In genomic region chr2:189574793-189575475, GRCh38 we compare ENCODE assay signal across 15 cellular contexts. TPM values are rescaled to one million over a fixed set of nuclear protein-coding genes. Genes with fewer than 3 reads are reported as not detected.
DNase-seq lines count a peak whose midpoint lies in the region; ATAC-seq, FAIRE-seq and TF ChIP-seq lines count a peak whose summit lies in the region.
"Had no signal": no experiment of that assay in that cellular context is flagged by ENCODE, and none has a peak within 500 bp of the region (broad histone marks: within the 10 kb centered on the region; RNA-seq: fewer than 3 reads in every experiment).

No MANE protein-coding gene starts in this region.

- no peaks in the 10 kb centered on the region for H3K9me3 Mint-ChIP-seq in astrocyte (ENCODE audit: unreplicated experiment)
- no peaks in the 10 kb centered on the region for H3K9me3 Mint-ChIP-seq in activated T-cell treated with anti-CD3 and anti-CD28 coated beads, Interleukin-2, amount 50 U/mL, for 72 hours
- no peaks in the 10 kb centered on the region for H3K9me3 Mint-ChIP-seq in stimulated activated naive CD8-positive, alpha-beta T cell treated with anti-CD3 and anti-CD28 coated beads, Interleukin-15, amount 100 ng/mL, for 72 hours
- H3K9me3 Mint-ChIP-seq: CD8-positive, alpha-beta memory T cell; central memory CD8-positive, alpha-beta T cell; immature natural killer cell; stimulated activated effector memory CD8-positive, alpha-beta T cell treated with anti-CD3 and anti-CD28 coated beads, Interleukin-12 subunit alpha, Interleukin-12 subunit beta, amount 100 ng/mL, for 72 hours had no signal

- H2AFZ ChIP-seq in DND-41 (ENCODE audit: low read depth, low read length) (no peak overlapping the region), astrocyte (ENCODE audit: low read depth, low read length) (no peak overlapping the region)

- no peak for DNase-seq in DND-41
- DNase-seq in astrocyte (ENCODE audit: low read depth) = no peak
- peak; percentile 44 for DNase-seq in left kidney (ENCODE audit: low read depth, low spot score)
- DNase-seq in gastrocnemius medialis = no peak
- no peak for DNase-seq in NCI-H187 treated with DMSO at 0.1 percent for 48 hours (lab: John Stamatoyannopoulos, UW)
- DNase-seq in activated T-cell treated with anti-CD3 and anti-CD28 coated beads, Interleukin-2, amount 50 U/mL, for 72 hours = no peak
- no peak for DNase-seq in stimulated activated CD8-positive, alpha-beta memory T cell treated with anti-CD3 and anti-CD28 coated beads, Interleukin-4, amount 100 ng/mL, for 48 hours
- no peak for DNase-seq in stimulated activated naive CD8-positive, alpha-beta T cell treated with anti-CD3 and anti-CD28 coated beads, Interleukin-15, amount 100 ng/mL, for 72 hours
- DNase-seq: activated effector memory CD4-positive, alpha-beta T cell treated with Interleukin-2 at 50 U/mL for 16 hours; CD8-positive, alpha-beta memory T cell; immature natural killer cell; stimulated activated CD4-positive, alpha-beta T cell treated with anti-CD3 and anti-CD28 coated beads, Interleukin-1b, Interleukin-23, amount 100 ng/mL, for 48 hours had no signal

- peak overlapping the region; percentile 16 for H3K27ac Mint-ChIP-seq in astrocyte (ENCODE audit: unreplicated experiment)
- no peak overlapping the region for H3K27ac Mint-ChIP-seq in activated T-cell treated with anti-CD3 and anti-CD28 coated beads, Interleukin-2, amount 50 U/mL, for 72 hours
- no peak overlapping the region for H3K27ac Mint-ChIP-seq in stimulated activated naive CD8-positive, alpha-beta T cell treated with anti-CD3 and anti-CD28 coated beads, Interleukin-15, amount 100 ng/mL, for 72 hours
- H3K27ac Mint-ChIP-seq: immature natural killer cell; stimulated activated effector memory CD8-positive, alpha-beta T cell treated with anti-CD3 and anti-CD28 coated beads, Interleukin-12 subunit alpha, Interleukin-12 subunit beta, amount 100 ng/mL, for 72 hours had no signal

- intact Hi-C loops in gastrocnemius medialis (cut with DNase I; ENCODE audit: low total_unique reads) = no loop called here

- 0 out of 2 replicates have a peak, but pooled peaks cover 3% of the 10 kb centered on the region for H4K20me1 ChIP-seq in DND-41 (ENCODE audit: insufficient read depth, low read length)
- H4K20me1 ChIP-seq in astrocyte (ENCODE audit: insufficient read depth, low read length) = no peaks in the 10 kb centered on the region

- H3K27me3 ChIP-seq in DND-41 (ENCODE audit: insufficient read depth, low read length, poor library complexity) = no peaks in the 10 kb centered on the region
- no peaks in the 10 kb centered on the region for H3K27me3 ChIP-seq in astrocyte (ENCODE audit: insufficient read depth, low read length)
- no peaks in the 10 kb centered on the region for H3K27me3 ChIP-seq in gastrocnemius medialis

- no peak overlapping the region for H3K9ac ChIP-seq in DND-41 (ENCODE audit: low read depth, low read length)
- no peak overlapping the region for H3K9ac ChIP-seq in astrocyte (ENCODE audit: low read length)

- in situ Hi-C loops in gastrocnemius medialis (cut with MboI; ENCODE audit: low sequenced_read_pairs in 4 of 4) = no loop called here

- H3K4me3 ChIP-seq in DND-41 (ENCODE audit: low read depth in 1 of 2, low read length in 2 of 2) (0 out of 4 replicates have a peak overlapping the region, but pooled peaks of 1 of the 2 experiments have one; percentile 0), astrocyte (ENCODE audit: insufficient read depth, low read depth, low read length) (no peak overlapping the region), gastrocnemius medialis (peak overlapping the region in 2 of 4 donors; percentile 4 to 10)
- H3K4me3 ChIP-seq: SK-N-MC had no signal

- no peak for TF ChIP-seq CTCF in DND-41 (IDR thresholded peaks at IDR 0.05; ENCODE audit: borderline replicate concordance, extremely low read depth, low read length, poor library complexity, severe bottlenecking)
- no peak for TF ChIP-seq CTCF in astrocyte (IDR thresholded peaks at IDR 0.05; ENCODE audit: insufficient read depth, low read depth, low read length)
- no peak for TF ChIP-seq CTCF in gastrocnemius medialis (IDR thresholded peaks at IDR 0.05 in 4 of 5, conservative IDR thresholded peaks at IDR 0.05 in 1 of 5)

- H3K4me1 ChIP-seq in DND-41 (ENCODE audit: insufficient read depth, low read length) (peaks cover 57% of the 10 kb centered on the region), astrocyte (ENCODE audit: insufficient read depth, low read length) (peaks cover 10% of the 10 kb centered on the region), gastrocnemius medialis (peaks cover 55 to 68% of the 10 kb centered on the region in 2 donors)

- peaks cover 83% of the 10 kb centered on the region for H3K36me3 ChIP-seq in DND-41 (ENCODE audit: insufficient read depth, low read length)
- no peaks in the 10 kb centered on the region for H3K36me3 ChIP-seq in astrocyte (ENCODE audit: insufficient read depth, low read length)
- peaks cover 0 to 40% of the 10 kb centered on the region in 2 donors for H3K36me3 ChIP-seq in gastrocnemius medialis

- H3K4me2 ChIP-seq in DND-41 (ENCODE audit: insufficient read depth, low read length) (peak overlapping the region; percentile 74; the same call in 1 of the 2 replicates), astrocyte (ENCODE audit: low read length) (no peak overlapping the region)

- H3K9me3 ChIP-seq in DND-41 (ENCODE audit: insufficient read depth, low read length, severe bottlenecking) (no peaks in the 10 kb centered on the region), astrocyte (ENCODE audit: insufficient read depth, low read depth, low read length) (no peaks in the 10 kb centered on the region), gastrocnemius medialis (no peaks in the 10 kb centered on the region)

- peaks cover 8% of the 10 kb centered on the region for H3K4me1 Mint-ChIP-seq in astrocyte (ENCODE audit: low read depth, unreplicated experiment)
- peaks cover 41% of the 10 kb centered on the region for H3K4me1 Mint-ChIP-seq in activated T-cell treated with anti-CD3 and anti-CD28 coated beads, Interleukin-2, amount 50 U/mL, for 72 hours (ENCODE audit: low read depth)
- H3K4me1 Mint-ChIP-seq in stimulated activated naive CD8-positive, alpha-beta T cell treated with anti-CD3 and anti-CD28 coated beads, Interleukin-15, amount 100 ng/mL, for 72 hours = peaks cover 15% of the 10 kb centered on the region

- TF ChIP-seq POLR2A in gastrocnemius medialis (IDR thresholded peaks at IDR 0.05) = no peak

- H3K27ac ChIP-seq in DND-41 (ENCODE audit: low read length) = 0 out of 2 replicates have a peak overlapping the region, but pooled peaks have one; percentile 3
- H3K27ac ChIP-seq in astrocyte (ENCODE audit: low read depth, low read length) = no peak overlapping the region
- H3K27ac ChIP-seq in gastrocnemius medialis = peak overlapping the region; percentile 52 to 93 (median 75)

- H3K4me3 Mint-ChIP-seq in astrocyte (ENCODE audit: unreplicated experiment) = no peak overlapping the region
- H3K4me3 Mint-ChIP-seq in activated T-cell treated with anti-CD3 and anti-CD28 coated beads, Interleukin-2, amount 50 U/mL, for 72 hours = peak overlapping the region in 1 of 2 donors; percentile 27
- H3K4me3 Mint-ChIP-seq in stimulated activated naive CD8-positive, alpha-beta T cell treated with anti-CD3 and anti-CD28 coated beads, Interleukin-15, amount 100 ng/mL, for 72 hours = no peak overlapping the region
- H3K4me3 Mint-ChIP-seq: CD8-positive, alpha-beta memory T cell; central memory CD8-positive, alpha-beta T cell; immature natural killer cell; stimulated activated effector memory CD8-positive, alpha-beta T cell treated with anti-CD3 and anti-CD28 coated beads, Interleukin-12 subunit alpha, Interleukin-12 subunit beta, amount 100 ng/mL, for 72 hours had no signal

- ATAC-seq in DND-41 (ENCODE audit: insufficient read depth, low read depth) (peak; percentile 41; the same call in 2 of the 3 replicates), gastrocnemius medialis (no peak)
- ATAC-seq in activated T-cell treated with anti-CD3 and anti-CD28 coated beads, Interleukin-2, amount 50 U/mL, for 72 hours (replicated peaks in 1 of 2) = no peak
- ATAC-seq in stimulated activated naive CD8-positive, alpha-beta T cell treated with anti-CD3 and anti-CD28 coated beads, Interleukin-15, amount 100 ng/mL, for 72 hours = no peak
- ATAC-seq: stimulated activated effector memory CD8-positive, alpha-beta T cell treated with anti-CD3 and anti-CD28 coated beads, Interleukin-12 subunit alpha, Interleukin-12 subunit beta, amount 100 ng/mL, for 72 hours had no signal

- no peak for FAIRE-seq in astrocyte (lab: Jason Lieb, UNC)

- H3K79me2 ChIP-seq in DND-41 (ENCODE audit: insufficient read depth, low read length) (peaks cover 59% of the 10 kb centered on the region), astrocyte (ENCODE audit: insufficient read depth, low read length) (no peaks in the 10 kb centered on the region)

- H3K27me3 Mint-ChIP-seq in astrocyte (ENCODE audit: low read depth, unreplicated experiment) = peaks cover 27% of the 10 kb centered on the region
- no peaks in the 10 kb centered on the region for H3K27me3 Mint-ChIP-seq in activated T-cell treated with anti-CD3 and anti-CD28 coated beads, Interleukin-2, amount 50 U/mL, for 72 hours (ENCODE audit: low read depth)
- H3K27me3 Mint-ChIP-seq in stimulated activated naive CD8-positive, alpha-beta T cell treated with anti-CD3 and anti-CD28 coated beads, Interleukin-15, amount 100 ng/mL, for 72 hours = peaks cover 1% of the 10 kb centered on the region

- H3K36me3 Mint-ChIP-seq in astrocyte (ENCODE audit: low read depth, unreplicated experiment) = no peaks in the 10 kb centered on the region
- no peaks in the 10 kb centered on the region for H3K36me3 Mint-ChIP-seq in activated T-cell treated with anti-CD3 and anti-CD28 coated beads, Interleukin-2, amount 50 U/mL, for 72 hours (ENCODE audit: insufficient read depth in 2 of 2)
- H3K36me3 Mint-ChIP-seq: immature natural killer cell; stimulated activated effector memory CD8-positive, alpha-beta T cell treated with anti-CD3 and anti-CD28 coated beads, Interleukin-12 subunit alpha, Interleukin-12 subunit beta, amount 100 ng/mL, for 72 hours had no signal

RNA-seq across cellular contexts. Expression of gene SLC40A1, which starts 5.7 kb away (rescaled TPM):
- total RNA-seq in astrocyte (2.2 and 3.1 TPM in 2 replicates), gastrocnemius medialis (10 to 100 TPM; 24.8 to 81.8 (median 37.4) TPM)
- total RNA-seq in activated T-cell treated with anti-CD3 and anti-CD28 coated beads, Interleukin-2, amount 50 U/mL, for 72 hours = 1 to 10 TPM; 4.5 to 5.0 TPM
